In genomic region chr4:26763063-26763462, GRCh38 we compare ENCODE assay signal across 16 cellular contexts.
A peak's percentile ranks its signal among the peaks of the same experiment; 100 is the strongest.
DNase-seq lines count a peak whose midpoint lies in the region; ATAC-seq and TF ChIP-seq lines count a peak whose summit lies in the region.
"Had no signal": no experiment of that assay in that cellular context is flagged by ENCODE, and none has a peak within 500 bp of the region (broad histone marks: within the 10 kb centered on the region; RNA-seq: fewer than 3 reads in every experiment).

No MANE protein-coding gene starts in this region.

- H3K36me3 Mint-ChIP-seq in CD4-positive, alpha-beta memory T cell: peaks cover 26 to 28% of the 10 kb centered on the region in 2 donors

- POLR2A ChIA-PET in CD4-positive, alpha-beta memory T cell (lab: Charles Lee; ENCODE audit: partially characterized antibody): no interaction called here

- no peaks in the 10 kb centered on the region for H3K9me3 ChIP-seq in CD4-positive, alpha-beta memory T cell (ENCODE audit: control insufficient read depth in 1 of 2, low read length in 2 of 2)
- H3K9me3 ChIP-seq: A549, MG63 had no signal

- ATAC-seq in left colon: peak; percentile 61
- no peak for ATAC-seq in stimulated activated naive CD8-positive, alpha-beta T cell treated with anti-CD3 and anti-CD28 coated beads, Interleukin-15, amount 100 ng/mL, for 72 hours
- no peak for ATAC-seq in HG02938 (IDR thresholded peaks at IDR 0.05; ENCODE audit: unreplicated experiment)
- ATAC-seq: A549 had no signal

- H3K27ac Mint-ChIP-seq in stimulated activated naive CD8-positive, alpha-beta T cell treated with anti-CD3 and anti-CD28 coated beads, Interleukin-15, amount 100 ng/mL, for 72 hours: no peak overlapping the region
- no peak overlapping the region for H3K27ac Mint-ChIP-seq in CD4-positive, alpha-beta memory T cell

- no peak overlapping the region for H3K4me3 ChIP-seq in NB4 (ENCODE audit: low read depth, low read length)
- H3K4me3 ChIP-seq in CD4-positive, alpha-beta memory T cell (ENCODE audit: low read length in 2 of 2): no peak overlapping the region
- H3K4me3 ChIP-seq: A549; BLaER1 treated with 17β-estradiol and CSF1 and Interleukin-3, amounts not matched to agents 10 nM and 100 nM; MG63 had no signal

- no peak overlapping the region for H3K4me3 Mint-ChIP-seq in stimulated activated naive CD8-positive, alpha-beta T cell treated with anti-CD3 and anti-CD28 coated beads, Interleukin-15, amount 100 ng/mL, for 72 hours
- H3K4me3 Mint-ChIP-seq in CD4-positive, alpha-beta memory T cell: no peak overlapping the region

- no peaks in the 10 kb centered on the region for H3K27me3 Mint-ChIP-seq in stimulated activated naive CD8-positive, alpha-beta T cell treated with anti-CD3 and anti-CD28 coated beads, Interleukin-15, amount 100 ng/mL, for 72 hours
- no peaks in the 10 kb centered on the region for H3K27me3 Mint-ChIP-seq in CD4-positive, alpha-beta memory T cell

- no peaks in the 10 kb centered on the region for H3K36me3 ChIP-seq in CD4-positive, alpha-beta memory T cell (ENCODE audit: insufficient read depth, low read length)
- H3K36me3 ChIP-seq: MG63 had no signal

- no peak overlapping the region for H3K27ac ChIP-seq in CD4-positive, alpha-beta memory T cell (ENCODE audit: low read depth, low read length)
- H3K27ac ChIP-seq: A549; BLaER1 treated with 17β-estradiol and CSF1 and Interleukin-3, amounts not matched to agents 10 nM and 100 nM had no signal

- no peaks in the 10 kb centered on the region for H3K4me1 ChIP-seq in CD4-positive, alpha-beta memory T cell (ENCODE audit: insufficient read depth, low read length)
- H3K4me1 ChIP-seq: A549 had no signal

- TF ChIP-seq POLR2A in NB4 (IDR thresholded peaks at IDR 0.05; ENCODE audit: extremely low read depth, insufficient read length): no peak

- no peak for TF ChIP-seq CTCF in NB4 (IDR thresholded peaks at IDR 0.05; ENCODE audit: low read depth, low read length)

- no peaks in the 10 kb centered on the region for H3K27me3 ChIP-seq in CD4-positive, alpha-beta memory T cell (ENCODE audit: insufficient read depth, low read length)
- H3K27me3 ChIP-seq: BLaER1 treated with 17β-estradiol and CSF1 and Interleukin-3, amounts not matched to agents 10 nM and 100 nM; MG63 had no signal

- CTCF ChIA-PET in CD4-positive, alpha-beta memory T cell (lab: Charles Lee; ENCODE audit: partially characterized antibody): no interaction called here

- no peaks in the 10 kb centered on the region for H3K9me3 Mint-ChIP-seq in stimulated activated naive CD8-positive, alpha-beta T cell treated with anti-CD3 and anti-CD28 coated beads, Interleukin-15, amount 100 ng/mL, for 72 hours
- no peaks in the 10 kb centered on the region for H3K9me3 Mint-ChIP-seq in CD4-positive, alpha-beta memory T cell

- intact Hi-C loops in left colon (cut with DNase I, micrococcal nuclease): no loop called here
- intact Hi-C loops in CD4-positive, alpha-beta memory T cell (cut with micrococcal nuclease): no loop called here

- H3K4me1 Mint-ChIP-seq in stimulated activated naive CD8-positive, alpha-beta T cell treated with anti-CD3 and anti-CD28 coated beads, Interleukin-15, amount 100 ng/mL, for 72 hours: peaks cover 5% of the 10 kb centered on the region
- H3K4me1 Mint-ChIP-seq in CD4-positive, alpha-beta memory T cell: peaks cover 0 to 3% (median 0%) of the 10 kb centered on the region in 4 donors

- DNase-seq in HT-29 (ENCODE audit: low spot score): peak; percentile 64
- DNase-seq in NB4 (ENCODE audit: low read depth): peak; percentile 58
- DNase-seq in OCI-M1 (lab: John Stamatoyannopoulos, UW): peak; percentile 32
- no peak for DNase-seq in left colon
- DNase-seq in stimulated activated naive CD8-positive, alpha-beta T cell treated with anti-CD3 and anti-CD28 coated beads, Interleukin-15, amount 100 ng/mL, for 72 hours: no peak
- no peak for DNase-seq in CD4-positive, alpha-beta memory T cell
- DNase-seq: GOT3; MG63; NCI-H1417; NCI-H187 treated with DMSO at 0.1 percent for 48 hours; NCI-H526 treated with DMSO at 0.1 percent for 48 hours; NK-92 treated with Interleukin-12 subunit alpha and Interleukin-12 subunit beta, amount 100 ng/mL, for 24 hours; SHP77 had no signal

Comparison
In these comparisons a context has a peak if more than half of its experiments do, and no peak if none do; other contexts are left out.
1. DNase-seq: peak in HT-29 (single experiment), NB4 (single experiment) and OCI-M1 (single experiment); none in left colon (0 of 2), stimulated activated naive CD8-positive, alpha-beta T cell treated with anti-CD3 and anti-CD28 coated beads, Interleukin-15, amount 100 ng/mL, for 72 hours (0 of 2) and CD4-positive, alpha-beta memory T cell (0 of 5).